ENCODE assay signal across 10 cellular contexts in the genomic region with DNA sequence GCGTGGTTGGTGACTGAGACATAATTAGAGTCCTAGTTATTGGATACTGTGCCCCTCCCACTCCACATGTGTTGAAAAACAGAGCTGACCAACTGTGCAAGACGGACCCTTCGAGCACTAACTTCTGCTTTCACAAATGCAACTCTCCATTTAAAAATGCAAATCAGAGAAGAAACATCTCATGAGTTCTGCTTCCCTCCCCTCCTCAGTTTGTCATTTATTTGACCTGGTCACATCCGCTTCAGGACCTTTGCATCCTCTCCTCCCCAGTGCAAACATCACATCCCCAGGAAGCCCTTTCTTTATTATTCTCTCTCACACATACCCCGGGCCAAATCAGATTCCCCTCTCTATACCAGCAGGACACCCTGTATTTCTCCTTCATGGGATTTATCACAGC.
DNase-seq lines count a peak whose midpoint lies in the region; ATAC-seq lines count a peak whose summit lies in the region.
"Had no signal": no experiment of that assay in that cellular context is flagged by ENCODE, and none has a peak within 500 bp of the region (broad histone marks: within the 10 kb centered on the region; RNA-seq: fewer than 3 reads in every experiment).

No MANE protein-coding gene starts in this region.

- DNase-seq in left kidney (ENCODE audit: low read depth, low spot score) (peak; percentile 49), hippocampal formation (lab: John Stamatoyannopoulos, UW) (no peak), iPS-NIHi7 (ENCODE audit: extremely low spot score) (no peak), cerebellar nuclear complex (lab: John Stamatoyannopoulos, UW) (no peak), NCI-H1092 treated with DMSO at 0.1 percent for 48 hours (lab: John Stamatoyannopoulos, UW) (no peak)
- DNase-seq: DMS153, SW 1271 had no signal

- ATAC-seq in GM18519 (IDR thresholded peaks at IDR 0.05; ENCODE audit: low FRiP score, unreplicated experiment) = peak; percentile 91
- peak; percentile 99 for ATAC-seq in GM21737 (IDR thresholded peaks at IDR 0.05; ENCODE audit: unreplicated experiment)
- ATAC-seq in HG03457 (IDR thresholded peaks at IDR 0.05; ENCODE audit: unreplicated experiment) = peak; percentile 87
